ENCODE assay signal across 8 cellular contexts in genomic region chr6:37331047-37331446, GRCh38.
"Had no signal": no experiment of that assay in that cellular context is flagged by ENCODE, and none has a peak within 500 bp of the region (broad histone marks: within the 10 kb centered on the region; RNA-seq: fewer than 3 reads in every experiment).

No MANE protein-coding gene starts in this region.

- FAIRE-seq: G401.6, GM12878, GM12891, GM12892, GM18507, GM19239 had no signal

- ATAC-seq: GM12878 had no signal

- DNase-seq: GDM1, GF-D8 had no signal

- H3K4me3 ChIP-seq: GM12878 had no signal
